10 cellular contexts compared by ENCODE assay signal in the genomic region with DNA sequence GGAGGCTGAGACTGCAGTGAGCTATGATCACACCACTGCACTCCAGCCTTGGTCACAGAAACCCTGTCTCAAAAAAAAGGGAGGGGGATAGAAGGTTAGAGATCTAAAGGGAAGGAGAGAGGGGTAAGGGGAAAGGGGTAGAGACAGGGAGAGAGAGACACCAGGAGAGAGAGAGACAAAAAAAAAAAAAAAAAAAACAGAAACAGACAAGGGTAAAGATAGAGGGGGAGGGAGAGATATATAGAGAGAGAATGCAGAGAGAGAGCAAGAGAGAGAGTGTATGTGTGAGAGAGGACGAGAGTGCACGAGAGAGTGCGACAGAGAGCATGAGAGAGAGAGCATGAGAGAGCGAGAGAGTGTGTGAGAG. TPM values are rescaled to one million over a fixed set of nuclear protein-coding genes. Genes with fewer than 3 reads are reported as not detected.
A peak's percentile ranks its signal among the peaks of the same experiment; 100 is the strongest.
DNase-seq lines count a peak whose midpoint lies in the region; ATAC-seq, FAIRE-seq and TF ChIP-seq lines count a peak whose summit lies in the region.
"Had no signal": no experiment of that assay in that cellular context is flagged by ENCODE, and none has a peak within 500 bp of the region (broad histone marks: within the 10 kb centered on the region; RNA-seq: fewer than 3 reads in every experiment).

No MANE protein-coding gene starts in this region.

- H2AFZ ChIP-seq in K562 (ENCODE audit: low read depth, low read length): peak overlapping the region; percentile 85

- peak overlapping the region in 5 of 8 donors; percentile 11 to 76 (median 43) for H3K27ac Mint-ChIP-seq in CD8-positive, alpha-beta memory T cell
- no peak overlapping the region for H3K27ac Mint-ChIP-seq in natural killer cell treated with Interleukin-12 subunit alpha and Interleukin-12 subunit beta and Interleukin-15 and Interleukin-18, amount 100 ng/mL, for 72 hours

- ATAC-seq in K562: no peak; the same call in 2 of the 3 replicates
- ATAC-seq in natural killer cell treated with Interleukin-12 subunit alpha and Interleukin-12 subunit beta and Interleukin-15 and Interleukin-18, amount 100 ng/mL, for 72 hours: no peak
- ATAC-seq in HG03039 (IDR thresholded peaks at IDR 0.05; ENCODE audit: unreplicated experiment): no peak
- ATAC-seq in GM19452 (IDR thresholded peaks at IDR 0.05; ENCODE audit: unreplicated experiment): no peak
- ATAC-seq in Right ventricle myocardium superior (ENCODE audit: poor library complexity): no peak

- peak overlapping the region; percentile 3 for H3K27ac ChIP-seq in CD8-positive, alpha-beta memory T cell (ENCODE audit: low read depth, low read length)
- no peak overlapping the region for H3K27ac ChIP-seq in HUES48 (ENCODE audit: low read depth, low read length)
- no peak overlapping the region; the same call in 2 of the 3 replicates for H3K27ac ChIP-seq in K562 (ENCODE audit: extremely low read depth, low read depth, low read length)
- H3K27ac ChIP-seq: uterus had no signal

- no peaks in the 10 kb centered on the region for H3K9me1 ChIP-seq in K562 (ENCODE audit: control insufficient read depth, insufficient read depth, low read length)

- no peak for TF ChIP-seq CTCF in K562 (IDR thresholded peaks at IDR 0.05 in 2 of 3, conservative IDR thresholded peaks at IDR 0.05 in 1 of 3; ENCODE audit: insufficient read depth in 2 of 3, low read depth in 1 of 3, low read length in 3 of 3)

- peak overlapping the region; percentile 80 for H3K4me2 ChIP-seq in K562 (ENCODE audit: insufficient read depth, low read length)

- peak overlapping the region; percentile 14 for H3K4me3 ChIP-seq in CD8-positive, alpha-beta memory T cell (ENCODE audit: low read length)
- H3K4me3 ChIP-seq in HUES48 (ENCODE audit: low read depth, low read length): peak overlapping the region; percentile 48
- peak overlapping the region; percentile 9; the same call in 1 of the 2 replicates for H3K4me3 ChIP-seq in K562
- H3K4me3 ChIP-seq: uterus had no signal

- CTCF ChIA-PET in CD8-positive, alpha-beta memory T cell (lab: Charles Lee): no interaction called here
- CTCF ChIA-PET in K562 (lab: Yijun Ruan, JAX; ENCODE audit: low intra/inter-chr PET ratio): no interaction called here

- H3K4me3 Mint-ChIP-seq in CD8-positive, alpha-beta memory T cell: peak overlapping the region; percentile 69 to 89 (median 78)
- peak overlapping the region; percentile 96 for H3K4me3 Mint-ChIP-seq in natural killer cell treated with Interleukin-12 subunit alpha and Interleukin-12 subunit beta and Interleukin-15 and Interleukin-18, amount 100 ng/mL, for 72 hours

- TF ChIP-seq EP300 in K562 (IDR thresholded peaks at IDR 0.05; ENCODE audit: low read length): no peak

- H4K20me1 ChIP-seq in K562 (replicated peaks; ENCODE audit: control insufficient read depth, insufficient read depth, low read length): no peaks in the 10 kb centered on the region

- WGBS in K562 (ENCODE audit: insufficient coverage, low coverage, missing lambda C conversion rate): 6% methylated on average over 4 of the region's 4 CpGs

- peaks cover 33 to 41% of the 10 kb centered on the region in 2 donors for H3K27me3 Mint-ChIP-seq in CD8-positive, alpha-beta memory T cell
- peaks cover 42 to 52% of the 10 kb centered on the region in 2 donors for H3K27me3 Mint-ChIP-seq in natural killer cell treated with Interleukin-12 subunit alpha and Interleukin-12 subunit beta and Interleukin-15 and Interleukin-18, amount 100 ng/mL, for 72 hours

- H3K9me3 Mint-ChIP-seq in CD8-positive, alpha-beta memory T cell: peaks cover 0 to 2% (median 0%) of the 10 kb centered on the region in 5 donors
- no peaks in the 10 kb centered on the region for H3K9me3 Mint-ChIP-seq in natural killer cell treated with Interleukin-12 subunit alpha and Interleukin-12 subunit beta and Interleukin-15 and Interleukin-18, amount 100 ng/mL, for 72 hours

- peaks cover 14% of the 10 kb centered on the region for H3K27me3 ChIP-seq in CD8-positive, alpha-beta memory T cell (ENCODE audit: insufficient read depth, low read length, poor library complexity, severe bottlenecking)
- H3K27me3 ChIP-seq in HUES48 (ENCODE audit: control insufficient read depth, insufficient read depth, low read length) (peaks cover 66% of the 10 kb centered on the region), K562 (ENCODE audit: control insufficient read depth in 2 of 2, insufficient read depth in 2 of 2, low read length in 2 of 2) (peaks cover 0 to 11% of the 10 kb centered on the region in 2 experiments; a peak in 2 of 5 replicates)

- BruUV-seq in K562 (replicated peaks; lab: Mats Ljungman, UMichigan): no TSS peak

- no peaks in the 10 kb centered on the region for H3K9me3 ChIP-seq in CD8-positive, alpha-beta memory T cell (ENCODE audit: low read length)
- 0 out of 2 replicates have a peak, but pooled peaks cover 3% of the 10 kb centered on the region for H3K9me3 ChIP-seq in HUES48 (ENCODE audit: control insufficient read depth, insufficient read depth, low read length)
- H3K9me3 ChIP-seq in K562 (replicated peaks; ENCODE audit: control insufficient read depth, insufficient read depth, low read depth, low read length): no peaks in the 10 kb centered on the region
- H3K9me3 ChIP-seq: uterus had no signal

- POLR2A ChIA-PET in CD8-positive, alpha-beta memory T cell (lab: Charles Lee): no interaction called here
- POLR2A ChIA-PET in K562 (lab: Yijun Ruan, JAX): interaction anchor here (0.6 to 1.3 kb wide), 8 partner anchors 8 to 593 kb away, joined by 3 to 9 read pairs (median 4); a partner anchor contains a TSS

- TF ChIP-seq RAD21 in K562 (CRISPR knock-in tag; conservative IDR thresholded peaks at IDR 0.05 in 1 of 2, IDR thresholded peaks at IDR 0.05 in 1 of 2): no peak

- H3K9ac ChIP-seq in HUES48 (ENCODE audit: low read depth, low read length): no peak overlapping the region
- H3K9ac ChIP-seq in K562 (ENCODE audit: insufficient read depth in 1 of 2, low read depth in 2 of 2, low read length in 2 of 2): peak overlapping the region; percentile 25 to 87; a peak in 1 of 4 replicates

- in situ Hi-C loops in K562 (cut with MboI): no loop called here

- peaks cover 44 to 49% (median 47%) of the 10 kb centered on the region in 3 donors for H3K4me1 Mint-ChIP-seq in CD8-positive, alpha-beta memory T cell
- peaks cover 32 to 43% of the 10 kb centered on the region in 2 donors for H3K4me1 Mint-ChIP-seq in natural killer cell treated with Interleukin-12 subunit alpha and Interleukin-12 subunit beta and Interleukin-15 and Interleukin-18, amount 100 ng/mL, for 72 hours (ENCODE audit: low read depth in 2 of 2)

- H3K36me3 Mint-ChIP-seq in CD8-positive, alpha-beta memory T cell: no peaks in the 10 kb centered on the region
- peaks cover 6% of the 10 kb centered on the region for H3K36me3 Mint-ChIP-seq in natural killer cell treated with Interleukin-12 subunit alpha and Interleukin-12 subunit beta and Interleukin-15 and Interleukin-18, amount 100 ng/mL, for 72 hours

- FAIRE-seq in K562 (lab: Jason Lieb, UNC): no peak

- no peaks in the 10 kb centered on the region for H3K36me3 ChIP-seq in CD8-positive, alpha-beta memory T cell (ENCODE audit: insufficient read depth, low read length)
- H3K36me3 ChIP-seq in HUES48 (ENCODE audit: control insufficient read depth, insufficient read depth, low read length) (no peaks in the 10 kb centered on the region), K562 (ENCODE audit: control insufficient read depth, insufficient read depth, low read length) (no peaks in the 10 kb centered on the region)
- H3K36me3 ChIP-seq: uterus had no signal

- no peaks in the 10 kb centered on the region for H3K79me2 ChIP-seq in K562 (ENCODE audit: control insufficient read depth, insufficient read depth, low read length)

- peaks cover 48% of the 10 kb centered on the region for H3K4me1 ChIP-seq in CD8-positive, alpha-beta memory T cell (ENCODE audit: insufficient read depth, low read length)
- H3K4me1 ChIP-seq in HUES48 (ENCODE audit: control insufficient read depth, insufficient read depth, low read length): peaks cover 11% of the 10 kb centered on the region; the same call in 1 of the 2 replicates
- H3K4me1 ChIP-seq in K562 (replicated peaks in 1 of 2; ENCODE audit: control insufficient read depth in 2 of 2, insufficient read depth in 2 of 2, low read length in 2 of 2): peaks cover 22 to 37% of the 10 kb centered on the region in 2 experiments; a peak in 4 of 5 replicates
- H3K4me1 ChIP-seq: uterus had no signal

- DNase-seq in CD8-positive, alpha-beta memory T cell: no peak
- no peak for DNase-seq in K562 (ENCODE audit: extremely low read depth in 1 of 4, low spot score in 3 of 4)
- no peak for DNase-seq in natural killer cell treated with Interleukin-12 subunit alpha and Interleukin-12 subunit beta and Interleukin-15 and Interleukin-18, amount 100 ng/mL, for 72 hours (ENCODE audit: low spot score)
- no peak for DNase-seq in mesenteric fat pad (ENCODE audit: low spot score)
- no peak for DNase-seq in Right ventricle myocardium superior
- DNase-seq: SHP77, uterus had no signal

- no peak for TF ChIP-seq POLR2A in K562 (conservative IDR thresholded peaks at IDR 0.05)

- intact Hi-C loops in K562 (cut with micrococcal nuclease) (no loop called here), Right ventricle myocardium superior (cut with DNase I) (no loop called here)

RNA-seq across cellular contexts. Expression of a gene that starts 4.2 kb away (rescaled TPM):
- 10 to 100 TPM; 63.1 to 70.0 TPM for total RNA-seq in CD8-positive, alpha-beta memory T cell
- 4.0 TPM for polyA plus RNA-seq in CD8-positive, alpha-beta memory T cell
- total RNA-seq in K562 (2011; cell fraction: chromatin; rRNA removed; ENCODE audit: low replicate concordance): 0.60 and 0.67 TPM in 2 replicates
- total RNA-seq in K562 (2011; cell fraction: nucleolus; rRNA removed): 0.50 TPM in 1 of 2 replicates, not detected in the other
- not detected in 2 replicates for total RNA-seq in K562 (2011; cell fraction: nucleoplasm; rRNA removed)
- total RNA-seq in K562 (2014; rRNA removed): not detected in 2 replicates
- total RNA-seq in K562 (2014; rRNA removed; fragmentation: Illumina TruSeq; extraction: Trizol): not detected in 2 replicates
- total RNA-seq in K562 (2015; rRNA removed; fragmentation: Illumina TruSeq; extraction: Trizol): 0.33 and 0.64 TPM in 2 replicates
- total RNA-seq in K562 (2021): 0.58 and 1.5 TPM in 2 replicates
- 0.33 and 1.6 TPM in 2 replicates for polyA plus RNA-seq in K562 (2011; rRNA removed)
- polyA plus RNA-seq in K562 (2011; cell fraction: cytosol; rRNA removed): 1.00 and 2.4 TPM in 2 replicates
- 1.7 and 2.5 TPM in 2 replicates for polyA plus RNA-seq in K562 (2011; cell fraction: nucleus; rRNA removed)
- polyA plus RNA-seq in K562 (2012): 0.36 and 3.3 TPM in 2 replicates
- 0.64 TPM in 1 of 2 replicates, not detected in the other for polyA plus RNA-seq in K562 (2014; fragmentation: Illumina TruSeq; extraction: Trizol)
- under 1 TPM in 1 of 2 experiments, not detected in 1; 0.06 TPM for polyA plus RNA-seq in K562 (2014; fragmentation: Nextera tagmentation; extraction: Ambion mirVana)
- polyA plus RNA-seq in K562 (2014; rRNA removed): 0.32 and 0.42 TPM in 2 replicates
- polyA minus RNA-seq in K562 (2011; rRNA and poly(A)+ RNA removed): not detected in 2 replicates
- polyA minus RNA-seq in K562 (2011; cell fraction: cytosol; rRNA and poly(A)+ RNA removed): 2.8 TPM in 1 of 2 replicates, not detected in the other
- 0.40 and 1.1 TPM in 2 replicates for polyA minus RNA-seq in K562 (2011; cell fraction: nucleus; rRNA and poly(A)+ RNA removed)
- total RNA-seq in natural killer cell treated with Interleukin-12 subunit alpha and Interleukin-12 subunit beta and Interleukin-15 and Interleukin-18, amount 100 ng/mL, for 72 hours: 10 to 100 TPM; 10.6 to 26.1 TPM
- total RNA-seq in mesenteric fat pad: not detected
- not detected for total RNA-seq in Right ventricle myocardium superior

RNA-seq across cellular contexts. Expression of a gene that starts 55.9 kb away (rescaled TPM):
- total RNA-seq in CD8-positive, alpha-beta memory T cell: 10 to 100 TPM; 11.3 to 12.1 TPM
- 4.5 TPM for polyA plus RNA-seq in CD8-positive, alpha-beta memory T cell
- total RNA-seq in K562 (2011; cell fraction: chromatin; rRNA removed; ENCODE audit: low replicate concordance): 5.5 and 15.4 TPM in 2 replicates
- total RNA-seq in K562 (2011; cell fraction: nucleolus; rRNA removed): 19.5 and 27.3 TPM in 2 replicates
- total RNA-seq in K562 (2011; cell fraction: nucleoplasm; rRNA removed): 20.7 and 24.7 TPM in 2 replicates
- total RNA-seq in K562 (2014; rRNA removed): 13.8 and 17.7 TPM in 2 replicates
- 6.5 TPM in 2 replicates for total RNA-seq in K562 (2014; rRNA removed; fragmentation: Illumina TruSeq; extraction: Trizol)
- total RNA-seq in K562 (2015; rRNA removed; fragmentation: Illumina TruSeq; extraction: Trizol): 6.2 and 7.6 TPM in 2 replicates
- 17.9 and 18.9 TPM in 2 replicates for total RNA-seq in K562 (2021)
- polyA plus RNA-seq in K562 (2011; rRNA removed): 15.1 and 19.2 TPM in 2 replicates
- polyA plus RNA-seq in K562 (2011; cell fraction: cytosol; rRNA removed): 20.1 and 36.9 TPM in 2 replicates
- polyA plus RNA-seq in K562 (2011; cell fraction: nucleus; rRNA removed): 11.4 and 12.1 TPM in 2 replicates
- 14.1 and 19.0 TPM in 2 replicates for polyA plus RNA-seq in K562 (2012)
- 4.7 and 6.4 TPM in 2 replicates for polyA plus RNA-seq in K562 (2014; fragmentation: Illumina TruSeq; extraction: Trizol)
- polyA plus RNA-seq in K562 (2014; fragmentation: Nextera tagmentation; extraction: Ambion mirVana): 1 to 10 TPM; 1.4 to 2.1 TPM
- polyA plus RNA-seq in K562 (2014; rRNA removed): 9.8 and 11.9 TPM in 2 replicates
- 5.3 and 5.5 TPM in 2 replicates for polyA minus RNA-seq in K562 (2011; rRNA and poly(A)+ RNA removed)
- polyA minus RNA-seq in K562 (2011; cell fraction: cytosol; rRNA and poly(A)+ RNA removed): 11.5 and 17.7 TPM in 2 replicates
- 5.0 and 6.9 TPM in 2 replicates for polyA minus RNA-seq in K562 (2011; cell fraction: nucleus; rRNA and poly(A)+ RNA removed)
- 1 to 10 TPM; 3.4 to 3.8 TPM for total RNA-seq in natural killer cell treated with Interleukin-12 subunit alpha and Interleukin-12 subunit beta and Interleukin-15 and Interleukin-18, amount 100 ng/mL, for 72 hours
- 1.8 TPM for total RNA-seq in mesenteric fat pad
- total RNA-seq in Right ventricle myocardium superior: 0.51 TPM

Comparison
In these comparisons a context has a peak if more than half of its experiments do, and no peak if none do; other contexts are left out.
1. H3K27ac Mint-ChIP-seq: peak in CD8-positive, alpha-beta memory T cell (5 of 8); none in natural killer cell treated with Interleukin-12 subunit alpha and Interleukin-12 subunit beta and Interleukin-15 and Interleukin-18, amount 100 ng/mL, for 72 hours (0 of 2).
2. Peak in every context shown above with its lines, with median percentiles within 50 percentile points of each other: H3K4me3 ChIP-seq.